Comparison of ENCODE assay signal across 19 cellular contexts in genomic region chr16:11239644-11240632, GRCh38. TPM values are rescaled to one million over a fixed set of nuclear protein-coding genes. Genes with fewer than 3 reads are reported as not detected.
DNase-seq lines count a peak whose midpoint lies in the region; ATAC-seq and TF ChIP-seq lines count a peak whose summit lies in the region.
"Had no signal": no experiment of that assay in that cellular context is flagged by ENCODE, and none has a peak within 500 bp of the region (broad histone marks: within the 10 kb centered on the region; RNA-seq: fewer than 3 reads in every experiment).

No MANE protein-coding gene starts in this region.

- H3K27me3 ChIP-seq in GM23338 (ENCODE audit: insufficient read depth) (no peaks in the 10 kb centered on the region), endodermal cell (ENCODE audit: control insufficient read depth, insufficient read depth, low read length, poor library complexity, severe bottlenecking) (no peaks in the 10 kb centered on the region)

- no peak overlapping the region for H3K9ac ChIP-seq in endodermal cell (ENCODE audit: extremely low read depth, low read length, poor library complexity, severe bottlenecking)

- H3K79me2 ChIP-seq in GM23338 (replicated peaks; ENCODE audit: insufficient read depth), result no peaks in the 10 kb centered on the region

- peak overlapping the region; percentile 38 for H3K4me3 Mint-ChIP-seq in activated naive CD4-positive, alpha-beta T cell treated with anti-CD3 and anti-CD28 coated beads, Interleukin-2, amount 10 ng/mL, durations not matched to agents 7 days and 5 days
- no peak overlapping the region for H3K4me3 Mint-ChIP-seq in GM23338
- H3K4me3 Mint-ChIP-seq in activated T-helper 2 cell treated with anti-CD3 and anti-CD28 coated beads, Interferon-gamma antibody, Interleukin-2, Interleukin-4, amounts not matched to agents 10 μg/mL and 5 μg/mL and 100 μg/mL, durations not matched to agents 14 hours and 24 hours and 36 hours (ENCODE audit: low read depth), result no peak overlapping the region
- H3K4me3 Mint-ChIP-seq in stimulated activated naive B cell treated with anti-CD40 and anti-IgM and Interleukin-4, amounts not matched to agents 10 μg/mL and 1 μg/mL and 100 μg/mL, for 72 hours, result no peak overlapping the region
- no peak overlapping the region for H3K4me3 Mint-ChIP-seq in endodermal cell
- H3K4me3 Mint-ChIP-seq: neural crest cell had no signal

- H3K36me3 Mint-ChIP-seq in activated naive CD4-positive, alpha-beta T cell treated with anti-CD3 and anti-CD28 coated beads, Interleukin-2, amount 10 ng/mL, durations not matched to agents 7 days and 5 days, result no peaks in the 10 kb centered on the region
- H3K36me3 Mint-ChIP-seq in GM23338 (ENCODE audit: low read depth) (no peaks in the 10 kb centered on the region), endodermal cell (ENCODE audit: low read depth) (no peaks in the 10 kb centered on the region)
- peaks cover under 1% of the 10 kb centered on the region for H3K36me3 Mint-ChIP-seq in activated T-helper 2 cell treated with anti-CD3 and anti-CD28 coated beads, Interferon-gamma antibody, Interleukin-2, Interleukin-4, amounts not matched to agents 10 μg/mL and 5 μg/mL and 100 μg/mL, durations not matched to agents 14 hours and 24 hours and 36 hours (ENCODE audit: low read depth)
- H3K36me3 Mint-ChIP-seq in stimulated activated naive B cell treated with anti-CD40 and anti-IgM and Interleukin-4, amounts not matched to agents 10 μg/mL and 1 μg/mL and 100 μg/mL, for 72 hours, result no peaks in the 10 kb centered on the region

- H3K9me2 ChIP-seq in GM23338 (ENCODE audit: insufficient read depth), result no peaks in the 10 kb centered on the region

- TF ChIP-seq CTCF in GM23338 (conservative IDR thresholded peaks at IDR 0.05; ENCODE audit: low read depth in 2 of 2) (no peak), endodermal cell (conservative IDR thresholded peaks at IDR 0.05) (no peak)

- peaks cover 23% of the 10 kb centered on the region for H3K4me1 Mint-ChIP-seq in activated naive CD4-positive, alpha-beta T cell treated with anti-CD3 and anti-CD28 coated beads, Interleukin-2, amount 10 ng/mL, durations not matched to agents 7 days and 5 days
- peaks cover 3% of the 10 kb centered on the region; the same call in 1 of the 3 replicates for H3K4me1 Mint-ChIP-seq in GM23338
- peaks cover 42% of the 10 kb centered on the region for H3K4me1 Mint-ChIP-seq in activated T-helper 2 cell treated with anti-CD3 and anti-CD28 coated beads, Interferon-gamma antibody, Interleukin-2, Interleukin-4, amounts not matched to agents 10 μg/mL and 5 μg/mL and 100 μg/mL, durations not matched to agents 14 hours and 24 hours and 36 hours (ENCODE audit: low read depth)
- peaks cover 13 to 22% of the 10 kb centered on the region in 2 donors for H3K4me1 Mint-ChIP-seq in stimulated activated naive B cell treated with anti-CD40 and anti-IgM and Interleukin-4, amounts not matched to agents 10 μg/mL and 1 μg/mL and 100 μg/mL, for 72 hours
- no peaks in the 10 kb centered on the region for H3K4me1 Mint-ChIP-seq in endodermal cell
- H3K4me1 Mint-ChIP-seq: neural crest cell had no signal

- H3K9me3 Mint-ChIP-seq in activated naive CD4-positive, alpha-beta T cell treated with anti-CD3 and anti-CD28 coated beads, Interleukin-2, amount 10 ng/mL, durations not matched to agents 7 days and 5 days, result no peaks in the 10 kb centered on the region
- no peaks in the 10 kb centered on the region for H3K9me3 Mint-ChIP-seq in GM23338
- H3K9me3 Mint-ChIP-seq in activated T-helper 2 cell treated with anti-CD3 and anti-CD28 coated beads, Interferon-gamma antibody, Interleukin-2, Interleukin-4, amounts not matched to agents 10 μg/mL and 5 μg/mL and 100 μg/mL, durations not matched to agents 14 hours and 24 hours and 36 hours, result no peaks in the 10 kb centered on the region
- no peaks in the 10 kb centered on the region for H3K9me3 Mint-ChIP-seq in stimulated activated naive B cell treated with anti-CD40 and anti-IgM and Interleukin-4, amounts not matched to agents 10 μg/mL and 1 μg/mL and 100 μg/mL, for 72 hours
- no peaks in the 10 kb centered on the region for H3K9me3 Mint-ChIP-seq in endodermal cell
- H3K9me3 Mint-ChIP-seq: neural crest cell had no signal

- no peaks in the 10 kb centered on the region for H3K27me3 Mint-ChIP-seq in activated naive CD4-positive, alpha-beta T cell treated with anti-CD3 and anti-CD28 coated beads, Interleukin-2, amount 10 ng/mL, durations not matched to agents 7 days and 5 days
- peaks cover 4% of the 10 kb centered on the region for H3K27me3 Mint-ChIP-seq in GM23338 (ENCODE audit: insufficient read depth, low read depth, poor library complexity)
- no peaks in the 10 kb centered on the region for H3K27me3 Mint-ChIP-seq in activated T-helper 2 cell treated with anti-CD3 and anti-CD28 coated beads, Interferon-gamma antibody, Interleukin-2, Interleukin-4, amounts not matched to agents 10 μg/mL and 5 μg/mL and 100 μg/mL, durations not matched to agents 14 hours and 24 hours and 36 hours (ENCODE audit: low read depth)
- H3K27me3 Mint-ChIP-seq in stimulated activated naive B cell treated with anti-CD40 and anti-IgM and Interleukin-4, amounts not matched to agents 10 μg/mL and 1 μg/mL and 100 μg/mL, for 72 hours, result no peaks in the 10 kb centered on the region
- H3K27me3 Mint-ChIP-seq in endodermal cell (ENCODE audit: insufficient read depth), result peaks cover 2% of the 10 kb centered on the region

- no peaks in the 10 kb centered on the region for H3K36me3 ChIP-seq in GM23338 (ENCODE audit: insufficient read depth)
- no peaks in the 10 kb centered on the region for H3K36me3 ChIP-seq in endodermal cell (ENCODE audit: control insufficient read depth, insufficient read depth, low read length)

- no peaks in the 10 kb centered on the region for H3F3A ChIP-seq in GM23338 (replicated peaks; ENCODE audit: low read depth)

- H3K27ac ChIP-seq in GM23338 (ENCODE audit: low read depth) (peak overlapping the region; percentile 55; the same call in 1 of the 2 replicates), endodermal cell (ENCODE audit: low read depth, low read length) (no peak overlapping the region)

- WGBS in endodermal cell (ENCODE audit: insufficient coverage in 1 of 2, insufficient read length in 1 of 2), 2 experiments, result 94 to 95% methylated on average over 6 to 10 of the region's 10 CpGs

- CTCF ChIA-PET in activated naive CD4-positive, alpha-beta T cell treated with anti-CD3 and anti-CD28 coated beads, Interleukin-2, amount 10 ng/mL, durations not matched to agents 7 days and 5 days (lab: Charles Lee), result interaction anchor here (0.7 to 1.8 kb wide), 3 partner anchors 16 to 116 kb away, joined by 3 to 5 read pairs (median 4); partner anchors contain the start of gene SOCS1

- DNase-seq in activated naive CD4-positive, alpha-beta T cell treated with anti-CD3 and anti-CD28 coated beads, Interleukin-2, amount 10 ng/mL, durations not matched to agents 7 days and 5 days, result no peak
- no peak for DNase-seq in activated naive CD4-positive, alpha-beta T cell treated with Interleukin-2 at 50 U/mL for 16 hours
- DNase-seq in GM23338 (ENCODE audit: low spot score) (no peak), endodermal cell (no peak), HPDE6-E6E7 (ENCODE audit: extremely low spot score) (no peak)
- DNase-seq in activated T-helper 2 cell treated with anti-CD3 and anti-CD28 coated beads, Interferon-gamma antibody, Interleukin-2, Interleukin-4, amounts not matched to agents 10 μg/mL and 5 μg/mL and 100 μg/mL, durations not matched to agents 14 hours and 24 hours and 36 hours (ENCODE audit: low spot score), result no peak
- DNase-seq in stimulated activated naive B cell treated with anti-CD40 and anti-IgM and Interleukin-4, amounts not matched to agents 10 μg/mL and 1 μg/mL and 100 μg/mL, for 72 hours, result no peak
- DNase-seq: activated CD4-positive, alpha-beta T cell treated with anti-CD3 and anti-CD28 coated beads, Interleukin-2, amount 50 U/mL, for 4 hours; anterior cingulate cortex; cerebellar nuclear complex; effector CD4-positive, alpha-beta T cell; midbrain; NCI-H1048; NCI-H446 treated with DMSO at 0.1 percent for 48 hours; NK-92 treated with Interleukin-12 subunit alpha and Interleukin-12 subunit beta, amount 100 ng/mL, for 24 hours had no signal

- no peak for ATAC-seq in GM23338
- ATAC-seq in stimulated activated naive B cell treated with anti-CD40 and anti-IgM and Interleukin-4, amounts not matched to agents 10 μg/mL and 1 μg/mL and 100 μg/mL, for 72 hours (replicated peaks), result peak in 1 of 2 donors; percentile 38
- ATAC-seq in GM18511 (IDR thresholded peaks at IDR 0.05; ENCODE audit: unreplicated experiment), result no peak

- peak overlapping the region; percentile 90; the same call in 1 of the 2 replicates for H2AFZ ChIP-seq in GM23338

- H3K4me2 ChIP-seq in GM23338, result no peak overlapping the region
- H3K4me2 ChIP-seq: smooth muscle cell had no signal

- H3K9me3 ChIP-seq in endodermal cell (ENCODE audit: control insufficient read depth, low read length), result no peaks in the 10 kb centered on the region

- no peaks in the 10 kb centered on the region; the same call in 1 of the 2 replicates for H3K4me1 ChIP-seq in GM23338 (ENCODE audit: insufficient read depth)
- no peaks in the 10 kb centered on the region for H3K4me1 ChIP-seq in endodermal cell (ENCODE audit: control insufficient read depth, insufficient read depth, low read length)

- intact Hi-C loops in activated T-helper 2 cell treated with anti-CD3 and anti-CD28 coated beads, Interferon-gamma antibody, Interleukin-2, Interleukin-4, amounts not matched to agents 10 μg/mL and 5 μg/mL and 100 μg/mL, durations not matched to agents 14 hours and 24 hours and 36 hours (cut with micrococcal nuclease), result no loop called here

- no peak overlapping the region for H3K4me3 ChIP-seq in GM23338
- H3K4me3 ChIP-seq in endodermal cell (ENCODE audit: low read length), result no peak overlapping the region
- H3K4me3 ChIP-seq: smooth muscle cell had no signal

- H3K27ac Mint-ChIP-seq in activated naive CD4-positive, alpha-beta T cell treated with anti-CD3 and anti-CD28 coated beads, Interleukin-2, amount 10 ng/mL, durations not matched to agents 7 days and 5 days, result no peak overlapping the region
- H3K27ac Mint-ChIP-seq in GM23338 (no peak overlapping the region), endodermal cell (no peak overlapping the region)
- H3K27ac Mint-ChIP-seq in activated T-helper 2 cell treated with anti-CD3 and anti-CD28 coated beads, Interferon-gamma antibody, Interleukin-2, Interleukin-4, amounts not matched to agents 10 μg/mL and 5 μg/mL and 100 μg/mL, durations not matched to agents 14 hours and 24 hours and 36 hours, result peak overlapping the region; percentile 78
- peak overlapping the region; percentile 48 for H3K27ac Mint-ChIP-seq in stimulated activated naive B cell treated with anti-CD40 and anti-IgM and Interleukin-4, amounts not matched to agents 10 μg/mL and 1 μg/mL and 100 μg/mL, for 72 hours
- H3K27ac Mint-ChIP-seq: progenitor cell of endocrine pancreas had no signal

- no peaks in the 10 kb centered on the region for H4K20me1 ChIP-seq in GM23338 (replicated peaks; ENCODE audit: insufficient read depth)

RNA-seq across cellular contexts. Expression of gene SOCS1, which starts 16.1 kb away (rescaled TPM):
- 79.2 and 84.7 TPM in 2 replicates for total RNA-seq in GM23338 (2014; rRNA removed; shearing (Covaris generic))
- 104 and 108 TPM in 2 replicates for polyA plus RNA-seq in GM23338 (2016; fragmentation: Nextera tagmentation; extraction: Ambion mirVana)
- total RNA-seq in activated T-helper 2 cell treated with anti-CD3 and anti-CD28 coated beads, Interferon-gamma antibody, Interleukin-2, Interleukin-4, amounts not matched to agents 10 μg/mL and 5 μg/mL and 100 μg/mL, durations not matched to agents 14 hours and 24 hours and 36 hours, result 217 and 219 TPM in 2 replicates
- 1 to 10 TPM; 5.6 to 7.2 TPM for total RNA-seq in endodermal cell
- polyA plus RNA-seq in endodermal cell (2013, experiment 1 of 2), result 4.8 TPM
- 4.1 TPM for polyA plus RNA-seq in endodermal cell (2013, experiment 2 of 2)

RNA-seq across cellular contexts. Expression of gene TNP2, which starts 29.2 kb away (rescaled TPM):
- total RNA-seq in GM23338 (2014; rRNA removed; shearing (Covaris generic)), result not detected in 2 replicates
- polyA plus RNA-seq in GM23338 (2016; fragmentation: Nextera tagmentation; extraction: Ambion mirVana), result not detected in 2 replicates
- not detected in 2 replicates for total RNA-seq in activated T-helper 2 cell treated with anti-CD3 and anti-CD28 coated beads, Interferon-gamma antibody, Interleukin-2, Interleukin-4, amounts not matched to agents 10 μg/mL and 5 μg/mL and 100 μg/mL, durations not matched to agents 14 hours and 24 hours and 36 hours
- not detected for total RNA-seq in endodermal cell
- polyA plus RNA-seq in endodermal cell (2013, experiment 1 of 2), result not detected
- not detected for polyA plus RNA-seq in endodermal cell (2013, experiment 2 of 2)
- total RNA-seq: neural crest cell, progenitor cell of endocrine pancreas, smooth muscle cell had no signal
- polyA plus RNA-seq: smooth muscle cell had no signal

RNA-seq across cellular contexts. Expression of gene PRM3, which starts 33.5 kb away (rescaled TPM):
- not detected in 2 replicates for total RNA-seq in GM23338 (2014; rRNA removed; shearing (Covaris generic))
- not detected in 2 replicates for polyA plus RNA-seq in GM23338 (2016; fragmentation: Nextera tagmentation; extraction: Ambion mirVana)
- not detected in 2 replicates for total RNA-seq in activated T-helper 2 cell treated with anti-CD3 and anti-CD28 coated beads, Interferon-gamma antibody, Interleukin-2, Interleukin-4, amounts not matched to agents 10 μg/mL and 5 μg/mL and 100 μg/mL, durations not matched to agents 14 hours and 24 hours and 36 hours
- total RNA-seq in endodermal cell, result not detected
- not detected for polyA plus RNA-seq in endodermal cell (2013, experiment 1 of 2)
- polyA plus RNA-seq in endodermal cell (2013, experiment 2 of 2), result not detected
- total RNA-seq: neural crest cell, progenitor cell of endocrine pancreas, smooth muscle cell had no signal
- polyA plus RNA-seq: smooth muscle cell had no signal

RNA-seq across cellular contexts. Expression of gene PRM2, which starts 36.3 kb away (rescaled TPM):
- not detected in 2 replicates for total RNA-seq in GM23338 (2014; rRNA removed; shearing (Covaris generic))
- polyA plus RNA-seq in GM23338 (2016; fragmentation: Nextera tagmentation; extraction: Ambion mirVana), result not detected in 2 replicates
- total RNA-seq in activated T-helper 2 cell treated with anti-CD3 and anti-CD28 coated beads, Interferon-gamma antibody, Interleukin-2, Interleukin-4, amounts not matched to agents 10 μg/mL and 5 μg/mL and 100 μg/mL, durations not matched to agents 14 hours and 24 hours and 36 hours, result not detected in 2 replicates
- total RNA-seq in endodermal cell, result not detected
- polyA plus RNA-seq in endodermal cell (2013, experiment 1 of 2), result not detected
- not detected for polyA plus RNA-seq in endodermal cell (2013, experiment 2 of 2)
- total RNA-seq: neural crest cell, progenitor cell of endocrine pancreas, smooth muscle cell had no signal
- polyA plus RNA-seq: smooth muscle cell had no signal

RNA-seq across cellular contexts. Expression of gene PRM1, which starts 41.2 kb away (rescaled TPM):
- total RNA-seq in GM23338 (2014; rRNA removed; shearing (Covaris generic)), result not detected in 2 replicates
- 1.2 and 2.1 TPM in 2 replicates for polyA plus RNA-seq in GM23338 (2016; fragmentation: Nextera tagmentation; extraction: Ambion mirVana)
- total RNA-seq in activated T-helper 2 cell treated with anti-CD3 and anti-CD28 coated beads, Interferon-gamma antibody, Interleukin-2, Interleukin-4, amounts not matched to agents 10 μg/mL and 5 μg/mL and 100 μg/mL, durations not matched to agents 14 hours and 24 hours and 36 hours, result not detected in 2 replicates
- not detected for total RNA-seq in endodermal cell
- polyA plus RNA-seq in endodermal cell (2013, experiment 1 of 2), result not detected
- polyA plus RNA-seq in endodermal cell (2013, experiment 2 of 2), result not detected
- total RNA-seq: neural crest cell, progenitor cell of endocrine pancreas, smooth muscle cell had no signal
- polyA plus RNA-seq: smooth muscle cell had no signal

Comparison
In these comparisons a context has a peak if more than half of its experiments do, and no peak if none do; other contexts are left out.
1. H3K27ac Mint-ChIP-seq: peak in activated T-helper 2 cell treated with anti-CD3 and anti-CD28 coated beads, Interferon-gamma antibody, Interleukin-2, Interleukin-4, amounts not matched to agents 10 μg/mL and 5 μg/mL and 100 μg/mL, durations not matched to agents 14 hours and 24 hours and 36 hours (single experiment) and stimulated activated naive B cell treated with anti-CD40 and anti-IgM and Interleukin-4, amounts not matched to agents 10 μg/mL and 1 μg/mL and 100 μg/mL, for 72 hours (single experiment); none in activated naive CD4-positive, alpha-beta T cell treated with anti-CD3 and anti-CD28 coated beads, Interleukin-2, amount 10 ng/mL, durations not matched to agents 7 days and 5 days (single experiment), GM23338 (single experiment) and endodermal cell (single experiment).